In genomic region chr19:12260236-12260635, GRCh38 we compare ENCODE assay signal across 4 cellular contexts.
"Had no signal": no experiment of that assay in that cellular context is flagged by ENCODE, and none has a peak within 500 bp of the region (broad histone marks: within the 10 kb centered on the region; RNA-seq: fewer than 3 reads in every experiment).

No MANE protein-coding gene starts in this region.

- H3K4me3 ChIP-seq: GM23338 had no signal

- H3K4me2 ChIP-seq: GM23338 had no signal

- DNase-seq: H9, HCEC 1CT, IMR-90 had no signal

- ATAC-seq: GM23338 had no signal
